Comparison of ENCODE assay signal across 16 cellular contexts in the genomic region with DNA sequence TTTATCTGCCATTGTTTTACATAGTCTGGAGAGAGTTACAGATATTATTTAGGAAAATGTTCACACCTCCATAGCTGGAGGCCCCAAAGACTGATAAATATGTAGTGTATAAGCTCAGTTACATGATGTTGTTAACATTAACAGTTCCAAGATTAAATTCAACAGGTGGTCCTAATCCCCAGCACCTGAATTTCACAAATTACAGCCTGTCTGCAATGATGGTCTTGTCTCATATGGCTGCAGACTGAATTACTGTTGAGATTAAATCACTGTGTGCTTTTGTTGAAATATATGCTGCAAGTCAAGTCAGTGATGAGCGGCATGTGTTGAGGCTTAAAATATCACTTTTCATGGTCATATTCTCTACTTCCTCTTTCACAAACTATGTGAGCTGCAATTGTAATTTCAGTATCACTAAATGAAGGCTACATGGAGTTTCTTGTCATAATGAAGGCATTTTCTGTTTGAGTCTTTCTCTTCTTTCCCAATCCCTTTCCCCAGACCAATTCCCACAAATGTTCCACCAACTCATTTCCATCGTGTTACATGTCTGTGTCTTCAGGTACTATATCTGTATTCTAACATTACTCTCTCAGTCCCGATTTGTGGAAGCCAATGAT. TPM values are rescaled to one million over a fixed set of nuclear protein-coding genes. Genes with fewer than 3 reads are reported as not detected.
DNase-seq lines count a peak whose midpoint lies in the region; ATAC-seq and TF ChIP-seq lines count a peak whose summit lies in the region.
"Had no signal": no experiment of that assay in that cellular context is flagged by ENCODE, and none has a peak within 500 bp of the region (broad histone marks: within the 10 kb centered on the region; RNA-seq: fewer than 3 reads in every experiment).

No MANE protein-coding gene starts in this region.

- no peaks in the 10 kb centered on the region for H3K27me3 ChIP-seq in aorta (ENCODE audit: control insufficient read depth in 1 of 2, insufficient read depth in 2 of 2, low read length in 1 of 2)
- H3K27me3 ChIP-seq in vagina, result no peaks in the 10 kb centered on the region
- H3K27me3 ChIP-seq: adrenal gland had no signal

- no peaks in the 10 kb centered on the region for H3K9me3 ChIP-seq in aorta (ENCODE audit: control insufficient read depth, low read length)
- H3K9me3 ChIP-seq in vagina, result no peaks in the 10 kb centered on the region
- H3K9me3 ChIP-seq: adrenal gland, tibial nerve had no signal

- H3K27me3 Mint-ChIP-seq in neural crest cell (ENCODE audit: low read depth), result peaks cover 3% of the 10 kb centered on the region
- H3K27me3 Mint-ChIP-seq in naive thymus-derived CD8-positive, alpha-beta T cell, result peaks cover 15 to 49% (median 38%) of the 10 kb centered on the region in 5 donors

- H3K4me3 Mint-ChIP-seq in neural crest cell, result peak overlapping the region; percentile 36
- no peak overlapping the region for H3K4me3 Mint-ChIP-seq in naive thymus-derived CD8-positive, alpha-beta T cell

- POLR2A ChIA-PET in naive thymus-derived CD8-positive, alpha-beta T cell (lab: Charles Lee), result no interaction called here

- H3K27ac ChIP-seq in aorta (ENCODE audit: low read depth in 1 of 2, low read length in 2 of 2) (no peak overlapping the region), vagina (no peak overlapping the region)
- H3K27ac ChIP-seq: 22Rv1, adrenal gland, tibial nerve had no signal

- no peak for TF ChIP-seq POLR2A in vagina (IDR thresholded peaks at IDR 0.05)

- H3K36me3 ChIP-seq in aorta (ENCODE audit: control insufficient read depth in 1 of 2, insufficient read depth in 2 of 2, low read length in 1 of 2), result no peaks in the 10 kb centered on the region
- no peaks in the 10 kb centered on the region for H3K36me3 ChIP-seq in vagina
- H3K36me3 ChIP-seq: adrenal gland had no signal

- no peak for TF ChIP-seq CTCF in neural crest cell (conservative IDR thresholded peaks at IDR 0.05)
- no peak for TF ChIP-seq CTCF in vagina (IDR thresholded peaks at IDR 0.05)

- intact Hi-C loops in aorta (cut with DNase I), result no loop called here
- intact Hi-C loops in vagina (cut with DNase I), result no loop called here

- DNase-seq in NCI-H82 (lab: John Stamatoyannopoulos, UW) (peak; percentile 41), NCI-H82 treated with DMSO at 0.1 percent for 48 hours (lab: John Stamatoyannopoulos, UW; ENCODE audit: unreplicated experiment) (no peak), neural crest cell (ENCODE audit: low read depth, low spot score) (no peak), aorta (no peak), vagina (ENCODE audit: extremely low spot score in 2 of 2) (no peak)
- DNase-seq in naive thymus-derived CD8-positive, alpha-beta T cell, result no peak
- DNase-seq: activated CD4-positive, alpha-beta T cell treated with anti-CD3 and anti-CD28 coated beads, Interleukin-2, amount 50 U/mL, for 4 hours; adrenal gland; DMS79; NCI-H1436 treated with DMSO at 0.1 percent for 48 hours; SHP77 treated with DMSO at 0.1 percent for 48 hours had no signal

- WGBS in aorta, 2 donors, result 87 to 88% methylated on average over 3 of the region's 3 CpGs

- no peaks in the 10 kb centered on the region for H3K4me1 ChIP-seq in aorta (ENCODE audit: control insufficient read depth in 1 of 2, insufficient read depth in 2 of 2, low read length in 2 of 2)
- no peaks in the 10 kb centered on the region for H3K4me1 ChIP-seq in vagina

- peaks cover 45% of the 10 kb centered on the region for H3K4me1 Mint-ChIP-seq in neural crest cell
- peaks cover 2 to 15% (median 13%) of the 10 kb centered on the region in 4 donors for H3K4me1 Mint-ChIP-seq in naive thymus-derived CD8-positive, alpha-beta T cell

- H3K27ac Mint-ChIP-seq in neural crest cell (ENCODE audit: unreplicated experiment), result no peak overlapping the region
- H3K27ac Mint-ChIP-seq in naive thymus-derived CD8-positive, alpha-beta T cell, result no peak overlapping the region

- H3K36me3 Mint-ChIP-seq in neural crest cell (ENCODE audit: low read depth), result peaks cover 32% of the 10 kb centered on the region
- H3K36me3 Mint-ChIP-seq in naive thymus-derived CD8-positive, alpha-beta T cell, result peaks cover 0 to 5% (median 2%) of the 10 kb centered on the region in 3 donors

- peaks cover 7% of the 10 kb centered on the region for H3K9me3 Mint-ChIP-seq in neural crest cell
- H3K9me3 Mint-ChIP-seq in naive thymus-derived CD8-positive, alpha-beta T cell, result peaks cover 0 to 9% (median 0%) of the 10 kb centered on the region in 9 donors

- H3K4me3 ChIP-seq in aorta (ENCODE audit: low read length in 2 of 2) (no peak overlapping the region), vagina (no peak overlapping the region)
- H3K4me3 ChIP-seq: adrenal gland, tibial nerve had no signal

- ATAC-seq in HG02642 (IDR thresholded peaks at IDR 0.05; ENCODE audit: poor library complexity, unreplicated experiment) (peak; percentile 84), HG03460 (IDR thresholded peaks at IDR 0.05; ENCODE audit: unreplicated experiment) (peak; percentile 76), aorta (ENCODE audit: low FRiP score) (no peak)
- ATAC-seq in naive thymus-derived CD8-positive, alpha-beta T cell, result no peak

RNA-seq across cellular contexts. Expression of a gene that starts 4.2 kb away (rescaled TPM):
- 37.4 and 45.6 TPM in 2 replicates for total RNA-seq in neural crest cell
- 10 to 100 TPM in 1 of 2 donors, 1 to 10 TPM in 1; 9.8 to 11.7 TPM for total RNA-seq in aorta
- polyA plus RNA-seq in aorta, result 1 to 10 TPM; 2.6 to 3.6 TPM
- 9.6 TPM for total RNA-seq in vagina
- not detected for total RNA-seq in naive thymus-derived CD8-positive, alpha-beta T cell
- polyA plus RNA-seq in naive thymus-derived CD8-positive, alpha-beta T cell, result under 1 TPM in 1 of 3 donors, not detected in 2; 0.09 TPM
- total RNA-seq: endothelial cell of umbilical vein had no signal
- polyA plus RNA-seq: endothelial cell of umbilical vein had no signal

Comparison
In these comparisons a context has a peak if more than half of its experiments do, and no peak if none do; other contexts are left out.
1. ATAC-seq: peak in HG02642 (single experiment) and HG03460 (single experiment); none in aorta (single experiment) and naive thymus-derived CD8-positive, alpha-beta T cell (0 of 2).
2. RNA of a gene that starts 4.2 kb away (total RNA-seq): 37.4 to 45.6 TPM in neural crest cell, 9.8 to 11.7 TPM in aorta and 9.6 TPM in vagina (single experiment); not detected in naive thymus-derived CD8-positive, alpha-beta T cell; every median in the first group is over 10 times any median in the second.